20 cellular contexts compared by ENCODE assay signal in genomic region chr10:60000747-60001146, GRCh38.
DNase-seq lines count a peak whose midpoint lies in the region; ATAC-seq lines count a peak whose summit lies in the region.
"Had no signal": no experiment of that assay in that cellular context is flagged by ENCODE, and none has a peak within 500 bp of the region (broad histone marks: within the 10 kb centered on the region; RNA-seq: fewer than 3 reads in every experiment).

No MANE protein-coding gene starts in this region.

- no peaks in the 10 kb centered on the region for H3K36me3 Mint-ChIP-seq in activated CD8-positive, alpha-beta memory T cell treated with anti-CD3 and anti-CD28 coated beads, Interleukin-2, amount 10 ng/mL, durations not matched to agents 7 days and 5 days
- H3K36me3 Mint-ChIP-seq in activated T-helper 1 cell treated with anti-CD3 and anti-CD28 coated beads, Interleukin-12 subunit alpha, Interleukin-12 subunit beta, Interleukin-2, Interleukin-4 antibody, amounts not matched to agents 30 ng/mL and 10 ng/mL and 1 ng/mL, durations not matched to agents 14 hours and 24 hours and 36 hours (ENCODE audit: low read depth), result peaks cover 16% of the 10 kb centered on the region

- peak overlapping the region; percentile 9 for H3K27ac Mint-ChIP-seq in activated CD8-positive, alpha-beta memory T cell treated with anti-CD3 and anti-CD28 coated beads, Interleukin-2, amount 10 ng/mL, durations not matched to agents 7 days and 5 days
- H3K27ac Mint-ChIP-seq in stimulated activated naive CD8-positive, alpha-beta T cell treated with anti-CD3 and anti-CD28 coated beads, Interleukin-15, amount 100 ng/mL, for 72 hours, result no peak overlapping the region
- peak overlapping the region; percentile 62 for H3K27ac Mint-ChIP-seq in activated T-helper 1 cell treated with anti-CD3 and anti-CD28 coated beads, Interleukin-12 subunit alpha, Interleukin-12 subunit beta, Interleukin-2, Interleukin-4 antibody, amounts not matched to agents 30 ng/mL and 10 ng/mL and 1 ng/mL, durations not matched to agents 14 hours and 24 hours and 36 hours
- H3K27ac Mint-ChIP-seq: CD4-positive, alpha-beta T cell had no signal

- CTCF ChIA-PET in activated CD8-positive, alpha-beta memory T cell treated with anti-CD3 and anti-CD28 coated beads, Interleukin-2, amount 10 ng/mL, durations not matched to agents 7 days and 5 days (lab: Charles Lee), result no interaction called here

- intact Hi-C loops in activated T-helper 1 cell treated with anti-CD3 and anti-CD28 coated beads, Interleukin-12 subunit alpha, Interleukin-12 subunit beta, Interleukin-2, Interleukin-4 antibody, amounts not matched to agents 30 ng/mL and 10 ng/mL and 1 ng/mL, durations not matched to agents 14 hours and 24 hours and 36 hours (cut with micrococcal nuclease), result loop anchor here (5.0 kb wide), 1 partner anchor 93 kb away; the partner anchor contains the start of gene CCDC6

- peaks cover 13% of the 10 kb centered on the region for H3K27me3 Mint-ChIP-seq in activated CD8-positive, alpha-beta memory T cell treated with anti-CD3 and anti-CD28 coated beads, Interleukin-2, amount 10 ng/mL, durations not matched to agents 7 days and 5 days
- H3K27me3 Mint-ChIP-seq in stimulated activated naive CD8-positive, alpha-beta T cell treated with anti-CD3 and anti-CD28 coated beads, Interleukin-15, amount 100 ng/mL, for 72 hours, result no peaks in the 10 kb centered on the region
- H3K27me3 Mint-ChIP-seq in activated T-helper 1 cell treated with anti-CD3 and anti-CD28 coated beads, Interleukin-12 subunit alpha, Interleukin-12 subunit beta, Interleukin-2, Interleukin-4 antibody, amounts not matched to agents 30 ng/mL and 10 ng/mL and 1 ng/mL, durations not matched to agents 14 hours and 24 hours and 36 hours (ENCODE audit: insufficient read depth), result peaks cover 2% of the 10 kb centered on the region
- H3K27me3 Mint-ChIP-seq: CD4-positive, alpha-beta T cell had no signal

- ATAC-seq in activated CD8-positive, alpha-beta memory T cell treated with anti-CD3 and anti-CD28 coated beads, Interleukin-2, amount 10 ng/mL, durations not matched to agents 7 days and 5 days, result no peak
- ATAC-seq in stimulated activated naive CD8-positive, alpha-beta T cell treated with anti-CD3 and anti-CD28 coated beads, Interleukin-15, amount 100 ng/mL, for 72 hours, result peak; percentile 61
- no peak for ATAC-seq in stimulated activated naive CD8-positive, alpha-beta T cell treated with anti-CD3 and anti-CD28 coated beads, Interleukin-15, Interleukin-2, amounts not matched to agents 100 U/mL and 50 U/mL, for 24 hours

- H3K9me3 Mint-ChIP-seq in activated CD8-positive, alpha-beta memory T cell treated with anti-CD3 and anti-CD28 coated beads, Interleukin-2, amount 10 ng/mL, durations not matched to agents 7 days and 5 days (ENCODE audit: low read depth), result peaks cover 2% of the 10 kb centered on the region
- no peaks in the 10 kb centered on the region for H3K9me3 Mint-ChIP-seq in stimulated activated naive CD8-positive, alpha-beta T cell treated with anti-CD3 and anti-CD28 coated beads, Interleukin-15, amount 100 ng/mL, for 72 hours
- peaks cover 24% of the 10 kb centered on the region for H3K9me3 Mint-ChIP-seq in activated T-helper 1 cell treated with anti-CD3 and anti-CD28 coated beads, Interleukin-12 subunit alpha, Interleukin-12 subunit beta, Interleukin-2, Interleukin-4 antibody, amounts not matched to agents 30 ng/mL and 10 ng/mL and 1 ng/mL, durations not matched to agents 14 hours and 24 hours and 36 hours
- H3K9me3 Mint-ChIP-seq: CD4-positive, alpha-beta T cell had no signal

- H3K4me1 Mint-ChIP-seq in activated CD8-positive, alpha-beta memory T cell treated with anti-CD3 and anti-CD28 coated beads, Interleukin-2, amount 10 ng/mL, durations not matched to agents 7 days and 5 days, result peaks cover 9% of the 10 kb centered on the region
- peaks cover 10% of the 10 kb centered on the region for H3K4me1 Mint-ChIP-seq in stimulated activated naive CD8-positive, alpha-beta T cell treated with anti-CD3 and anti-CD28 coated beads, Interleukin-15, amount 100 ng/mL, for 72 hours
- peaks cover 23% of the 10 kb centered on the region for H3K4me1 Mint-ChIP-seq in activated T-helper 1 cell treated with anti-CD3 and anti-CD28 coated beads, Interleukin-12 subunit alpha, Interleukin-12 subunit beta, Interleukin-2, Interleukin-4 antibody, amounts not matched to agents 30 ng/mL and 10 ng/mL and 1 ng/mL, durations not matched to agents 14 hours and 24 hours and 36 hours (ENCODE audit: low read depth)

- H3K4me3 Mint-ChIP-seq in activated CD8-positive, alpha-beta memory T cell treated with anti-CD3 and anti-CD28 coated beads, Interleukin-2, amount 10 ng/mL, durations not matched to agents 7 days and 5 days, result no peak overlapping the region
- no peak overlapping the region for H3K4me3 Mint-ChIP-seq in stimulated activated naive CD8-positive, alpha-beta T cell treated with anti-CD3 and anti-CD28 coated beads, Interleukin-15, amount 100 ng/mL, for 72 hours
- H3K4me3 Mint-ChIP-seq in activated T-helper 1 cell treated with anti-CD3 and anti-CD28 coated beads, Interleukin-12 subunit alpha, Interleukin-12 subunit beta, Interleukin-2, Interleukin-4 antibody, amounts not matched to agents 30 ng/mL and 10 ng/mL and 1 ng/mL, durations not matched to agents 14 hours and 24 hours and 36 hours, result no peak overlapping the region
- H3K4me3 Mint-ChIP-seq: CD4-positive, alpha-beta T cell had no signal

- no peak for DNase-seq in activated CD8-positive, alpha-beta memory T cell treated with anti-CD3 and anti-CD28 coated beads, Interleukin-2, amount 10 ng/mL, durations not matched to agents 7 days and 5 days
- DNase-seq in activated CD8-positive, alpha-beta memory T cell treated with anti-CD3 and anti-CD28 coated beads, Interleukin-2, amount 50 U/mL, for 48 hours, result no peak
- no peak for DNase-seq in stimulated activated naive CD8-positive, alpha-beta T cell treated with anti-CD3 and anti-CD28 coated beads, Interleukin-15, amount 100 ng/mL, for 72 hours
- no peak for DNase-seq in stimulated activated naive CD8-positive, alpha-beta T cell treated with anti-CD3 and anti-CD28 coated beads, Interleukin-15, Interleukin-2, amounts not matched to agents 100 U/mL and 50 U/mL, for 24 hours
- DNase-seq in activated T-helper 1 cell treated with anti-CD3 and anti-CD28 coated beads, Interleukin-12 subunit alpha, Interleukin-12 subunit beta, Interleukin-2, Interleukin-4 antibody, amounts not matched to agents 30 ng/mL and 10 ng/mL and 1 ng/mL, durations not matched to agents 14 hours and 24 hours and 36 hours (ENCODE audit: low spot score), result no peak
- DNase-seq in cortex of kidney (lab: John Stamatoyannopoulos, UW) (no peak), Ammon's horn (ENCODE audit: low spot score) (no peak)
- DNase-seq: CD4-positive, alpha-beta T cell; COR-L47; DMS79; H7; MG63; NCI-H1417; NCI-H1694 treated with DMSO at 0.1 percent for 48 hours; NCI-H2081 treated with DMSO at 0.1 percent for 48 hours; NCI-H2171 treated with DMSO at 0.1 percent for 48 hours; NCI-H524 treated with DMSO at 0.1 percent for 48 hours; NCI-H82; Peyer's patch; SJCRH30 had no signal

Comparison
In these comparisons a context has a peak if more than half of its experiments do, and no peak if none do; other contexts are left out.
1. H3K27ac Mint-ChIP-seq: peak in activated CD8-positive, alpha-beta memory T cell treated with anti-CD3 and anti-CD28 coated beads, Interleukin-2, amount 10 ng/mL, durations not matched to agents 7 days and 5 days (single experiment) and activated T-helper 1 cell treated with anti-CD3 and anti-CD28 coated beads, Interleukin-12 subunit alpha, Interleukin-12 subunit beta, Interleukin-2, Interleukin-4 antibody, amounts not matched to agents 30 ng/mL and 10 ng/mL and 1 ng/mL, durations not matched to agents 14 hours and 24 hours and 36 hours (single experiment); none in stimulated activated naive CD8-positive, alpha-beta T cell treated with anti-CD3 and anti-CD28 coated beads, Interleukin-15, amount 100 ng/mL, for 72 hours (0 of 2).